39 cellular contexts compared by ENCODE assay signal in the genomic region with DNA sequence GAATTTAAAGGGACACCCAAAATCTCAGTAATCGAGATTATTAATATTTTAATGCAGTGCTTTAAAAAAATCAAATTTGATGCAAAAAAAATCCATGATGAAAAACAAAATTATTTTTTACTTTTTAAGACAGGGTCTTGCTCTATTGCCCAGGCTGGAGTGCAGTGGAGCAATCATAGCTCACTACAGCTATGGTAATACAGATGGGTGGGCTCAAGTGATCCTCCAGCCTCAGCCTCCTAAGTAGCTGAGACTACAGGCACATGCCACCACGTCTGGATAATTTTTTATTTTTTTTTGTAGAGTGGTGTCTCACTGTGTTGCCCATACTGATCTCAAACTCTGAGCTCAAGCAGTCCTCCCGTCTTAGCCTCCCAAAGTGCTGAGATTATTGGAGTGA.
"Had no signal": no experiment of that assay in that cellular context is flagged by ENCODE, and none has a peak within 500 bp of the region (broad histone marks: within the 10 kb centered on the region; RNA-seq: fewer than 3 reads in every experiment).

No MANE protein-coding gene starts in this region.

- ATAC-seq: activated naive CD4-positive, alpha-beta T cell treated with anti-CD3 and anti-CD28 coated beads, Interleukin-2, amount 50 U/mL, for 72 hours; activated naive CD8-positive, alpha-beta T cell treated with anti-CD3 and anti-CD28 coated beads, Interleukin-2, amount 50 U/mL, for 24 hours; activated T-cell treated with anti-CD3 and anti-CD28 coated beads, Interleukin-2, amount 50 U/mL, for 4 hours; activated T-cell treated with anti-CD3 and anti-CD28 coated beads, Interleukin-2, amount 50 U/mL, for 72 hours; activated T-helper 17 cell treated with anti-CD3 and anti-CD28 coated beads, Interleukin-2, amount 50 U/mL, for 72 hours had no signal

- H3K4me3 ChIP-seq: adrenal gland, ascending aorta, breast epithelium, cardiac muscle cell had no signal

- H3K9me3 Mint-ChIP-seq: activated naive CD4-positive, alpha-beta T cell treated with anti-CD3 and anti-CD28 coated beads for 36 hours; activated naive CD4-positive, alpha-beta T cell treated with anti-CD3 and anti-CD28 coated beads, Interleukin-2, amount 10 ng/mL, durations not matched to agents 7 days and 5 days; activated naive CD4-positive, alpha-beta T cell treated with anti-CD3 and anti-CD28 coated beads, Interleukin-2, amount 50 U/mL, for 24 hours; activated naive CD4-positive, alpha-beta T cell treated with anti-CD3 and anti-CD28 coated beads, Interleukin-2, amount 50 U/mL, for 72 hours; activated naive CD8-positive, alpha-beta T cell treated with anti-CD3 and anti-CD28 coated beads for 36 hours; activated naive CD8-positive, alpha-beta T cell treated with anti-CD3 and anti-CD28 coated beads, Interleukin-2, amount 10 ng/mL, durations not matched to agents 7 days and 5 days; activated naive CD8-positive, alpha-beta T cell treated with anti-CD3 and anti-CD28 coated beads, Interleukin-2, amount 50 U/mL, for 24 hours; activated T-cell treated with anti-CD3 and anti-CD28 coated beads, Interleukin-2, amount 50 U/mL, for 24 hours; activated T-cell treated with anti-CD3 and anti-CD28 coated beads, Interleukin-2, amount 50 U/mL, for 4 hours; activated T-cell treated with anti-CD3 and anti-CD28 coated beads, Interleukin-2, amount 50 U/mL, for 72 hours; activated T-helper 1 cell treated with anti-CD3 and anti-CD28 coated beads, Interleukin-12 subunit alpha, Interleukin-12 subunit beta, Interleukin-2, Interleukin-4 antibody, amounts not matched to agents 30 ng/mL and 10 ng/mL and 1 ng/mL, durations not matched to agents 14 hours and 24 hours and 36 hours; activated T-helper 17 cell treated with anti-CD3 and anti-CD28 coated beads, Interleukin-2, amount 50 U/mL, for 72 hours; activated T-helper 2 cell treated with anti-CD3 and anti-CD28 coated beads, Interferon-gamma antibody, Interleukin-2, Interleukin-4, amounts not matched to agents 10 μg/mL and 5 μg/mL and 100 μg/mL, durations not matched to agents 14 hours and 24 hours and 36 hours; brain; central memory CD8-positive, alpha-beta T cell had no signal

- H3K27me3 Mint-ChIP-seq: activated naive CD4-positive, alpha-beta T cell treated with anti-CD3 and anti-CD28 coated beads, Interleukin-2, amount 10 ng/mL, durations not matched to agents 7 days and 5 days; activated naive CD4-positive, alpha-beta T cell treated with anti-CD3 and anti-CD28 coated beads, Interleukin-2, amount 50 U/mL, for 24 hours; activated naive CD8-positive, alpha-beta T cell; activated naive CD8-positive, alpha-beta T cell treated with anti-CD3 and anti-CD28 coated beads for 36 hours; activated naive CD8-positive, alpha-beta T cell treated with anti-CD3 and anti-CD28 coated beads, Interleukin-2, amount 10 ng/mL, durations not matched to agents 7 days and 5 days; activated naive CD8-positive, alpha-beta T cell treated with anti-CD3 and anti-CD28 coated beads, Interleukin-2, amount 50 U/mL, for 24 hours; activated T-cell treated with anti-CD3 and anti-CD28 coated beads, Interleukin-2, amount 50 U/mL, for 24 hours; activated T-helper 17 cell treated with anti-CD3 and anti-CD28 coated beads, Interleukin-2, amount 50 U/mL, for 72 hours; central memory CD8-positive, alpha-beta T cell had no signal

- H3K27me3 ChIP-seq: adrenal gland, ascending aorta, brain microvascular endothelial cell, breast epithelium, cardiac muscle cell had no signal

- H3K4me1 ChIP-seq: adrenal gland, ascending aorta, breast epithelium had no signal

- H3K36me3 Mint-ChIP-seq: brain had no signal

- H3K27ac Mint-ChIP-seq: activated naive CD4-positive, alpha-beta T cell treated with anti-CD3 and anti-CD28 coated beads for 36 hours; activated naive CD4-positive, alpha-beta T cell treated with anti-CD3 and anti-CD28 coated beads, Interleukin-2, amount 10 ng/mL, durations not matched to agents 7 days and 5 days; activated naive CD8-positive, alpha-beta T cell treated with anti-CD3 and anti-CD28 coated beads for 36 hours; activated naive CD8-positive, alpha-beta T cell treated with anti-CD3 and anti-CD28 coated beads, Interleukin-2, amount 50 U/mL, for 24 hours; activated T-helper 1 cell treated with anti-CD3 and anti-CD28 coated beads, Interleukin-12 subunit alpha, Interleukin-12 subunit beta, Interleukin-2, Interleukin-4 antibody, amounts not matched to agents 30 ng/mL and 10 ng/mL and 1 ng/mL, durations not matched to agents 14 hours and 24 hours and 36 hours; activated T-helper 2 cell treated with anti-CD3 and anti-CD28 coated beads, Interferon-gamma antibody, Interleukin-2, Interleukin-4, amounts not matched to agents 10 μg/mL and 5 μg/mL and 100 μg/mL, durations not matched to agents 14 hours and 24 hours and 36 hours had no signal

- H3K4me3 Mint-ChIP-seq: activated naive CD4-positive, alpha-beta T cell treated with anti-CD3 and anti-CD28 coated beads for 36 hours; activated naive CD4-positive, alpha-beta T cell treated with anti-CD3 and anti-CD28 coated beads, Interleukin-2, amount 10 ng/mL, durations not matched to agents 7 days and 5 days; activated naive CD4-positive, alpha-beta T cell treated with anti-CD3 and anti-CD28 coated beads, Interleukin-2, amount 50 U/mL, for 24 hours; activated naive CD8-positive, alpha-beta T cell; activated naive CD8-positive, alpha-beta T cell treated with anti-CD3 and anti-CD28 coated beads for 36 hours; activated naive CD8-positive, alpha-beta T cell treated with anti-CD3 and anti-CD28 coated beads, Interleukin-2, amount 10 ng/mL, durations not matched to agents 7 days and 5 days; activated naive CD8-positive, alpha-beta T cell treated with anti-CD3 and anti-CD28 coated beads, Interleukin-2, amount 50 U/mL, for 24 hours; activated T-cell treated with anti-CD3 and anti-CD28 coated beads, Interleukin-2, amount 50 U/mL, for 24 hours; activated T-cell treated with anti-CD3 and anti-CD28 coated beads, Interleukin-2, amount 50 U/mL, for 4 hours; activated T-cell treated with anti-CD3 and anti-CD28 coated beads, Interleukin-2, amount 50 U/mL, for 72 hours; activated T-helper 1 cell treated with anti-CD3 and anti-CD28 coated beads, Interleukin-12 subunit alpha, Interleukin-12 subunit beta, Interleukin-2, Interleukin-4 antibody, amounts not matched to agents 30 ng/mL and 10 ng/mL and 1 ng/mL, durations not matched to agents 14 hours and 24 hours and 36 hours; activated T-helper 17 cell treated with anti-CD3 and anti-CD28 coated beads, Interleukin-2, amount 50 U/mL, for 72 hours; brain; central memory CD8-positive, alpha-beta T cell had no signal

- FAIRE-seq: astrocyte, bronchial epithelial cell, colon had no signal

- H3K36me3 ChIP-seq: adrenal gland, ascending aorta, brain microvascular endothelial cell, breast epithelium, cardiac muscle cell had no signal

- H3K9me3 ChIP-seq: adrenal gland, ascending aorta, breast epithelium had no signal

- H3K4me1 Mint-ChIP-seq: activated naive CD4-positive, alpha-beta T cell treated with anti-CD3 and anti-CD28 coated beads, Interleukin-2, amount 10 ng/mL, durations not matched to agents 7 days and 5 days had no signal

- DNase-seq: activated effector memory CD4-positive, alpha-beta T cell treated with anti-CD3 and anti-CD28 coated beads, Interleukin-2, amount 50 U/mL, for 16 hours; activated effector memory CD4-positive, alpha-beta T cell treated with Interleukin-2 at 50 U/mL for 16 hours; activated gamma-delta T cell; activated gamma-delta T cell treated with Interleukin-2 at 50 U/mL for 16 hours; activated naive CD4-positive, alpha-beta T cell; activated naive CD4-positive, alpha-beta T cell treated with anti-CD3 and anti-CD28 coated beads for 36 hours; activated naive CD4-positive, alpha-beta T cell treated with anti-CD3 and anti-CD28 coated beads, Interleukin-2, amount 10 ng/mL, durations not matched to agents 7 days and 5 days; activated naive CD4-positive, alpha-beta T cell treated with anti-CD3 and anti-CD28 coated beads, Interleukin-2, amount 50 U/mL, for 16 hours; activated naive CD4-positive, alpha-beta T cell treated with Interleukin-2 at 50 U/mL for 16 hours; activated naive CD8-positive, alpha-beta T cell treated with anti-CD3 and anti-CD28 coated beads for 36 hours; activated naive CD8-positive, alpha-beta T cell treated with anti-CD3 and anti-CD28 coated beads, Interleukin-2, amount 10 ng/mL, durations not matched to agents 7 days and 5 days; activated naive CD8-positive, alpha-beta T cell treated with anti-CD3 and anti-CD28 coated beads, Interleukin-2, amount 50 U/mL, for 24 hours; activated T-cell treated with anti-CD3 and anti-CD28 coated beads, Interleukin-2, amount 50 U/mL, for 24 hours; activated T-cell treated with anti-CD3 and anti-CD28 coated beads, Interleukin-2, amount 50 U/mL, for 4 hours; activated T-cell treated with anti-CD3 and anti-CD28 coated beads, Interleukin-2, amount 50 U/mL, for 48 hours; activated T-cell treated with anti-CD3 and anti-CD28 coated beads, Interleukin-2, amount 50 U/mL, for 72 hours; adrenal gland; amniotic stem cell; amygdala; anterior cingulate cortex; aorta; brain microvascular endothelial cell; caudate nucleus; central memory CD4-positive, alpha-beta T cell; cerebellar nuclear complex had no signal

- H3K27ac ChIP-seq: adrenal gland, ascending aorta, brain microvascular endothelial cell, breast epithelium, cardiac muscle cell had no signal
